Comparison of ENCODE assay signal across 12 cellular contexts in genomic region chr1:210709694-210710093, GRCh38.
A peak's percentile ranks its signal among the peaks of the same experiment; 100 is the strongest.
DNase-seq lines count a peak whose midpoint lies in the region; ATAC-seq and TF ChIP-seq lines count a peak whose summit lies in the region.
"Had no signal": no experiment of that assay in that cellular context is flagged by ENCODE, and none has a peak within 500 bp of the region (broad histone marks: within the 10 kb centered on the region; RNA-seq: fewer than 3 reads in every experiment).

No MANE protein-coding gene starts in this region.

- H3K27me3 Mint-ChIP-seq in HFFc6 (ENCODE audit: insufficient read depth), result peaks cover 2% of the 10 kb centered on the region

- peaks cover 18% of the 10 kb centered on the region; the same call in 1 of the 2 replicates for H3K4me1 Mint-ChIP-seq in HFFc6 (ENCODE audit: low read depth)

- no peaks in the 10 kb centered on the region for H3K9me3 Mint-ChIP-seq in HFFc6

- no peak overlapping the region for H3K4me3 Mint-ChIP-seq in HFFc6

- ATAC-seq in HG03280 (IDR thresholded peaks at IDR 0.05; ENCODE audit: unreplicated experiment) (no peak), GM19397 (IDR thresholded peaks at IDR 0.05; ENCODE audit: unreplicated experiment) (no peak)

- H3K27ac ChIP-seq in epithelial cell of prostate, result no peak overlapping the region
- H3K27ac ChIP-seq: BLaER1 treated with 17β-estradiol and CSF1 and Interleukin-3, amounts not matched to agents 10 nM and 100 nM had no signal

- H3K27ac Mint-ChIP-seq in HFFc6, result no peak overlapping the region

- no peaks in the 10 kb centered on the region for H3K36me3 Mint-ChIP-seq in HFFc6 (ENCODE audit: low read depth)

- DNase-seq in HFFc6 (peak; percentile 24), MV-4-11 (lab: John Stamatoyannopoulos, UW) (peak; percentile 17), epithelial cell of prostate (ENCODE audit: low read depth, low spot score) (peak; percentile 14), renal cortical epithelial cell (ENCODE audit: low read depth) (peak; percentile 72)
- DNase-seq in activated T-cell treated with anti-CD3 and anti-CD28 coated beads, Interleukin-2, amount 50 U/mL, for 48 hours, result no peak
- DNase-seq: Kasumi-1, NCI-H1105 treated with DMSO at 0.1 percent for 48 hours, NCI-H187 treated with DMSO at 0.1 percent for 48 hours, RPMI8226 had no signal

- no peak for TF ChIP-seq CTCF in HFFc6 (IDR thresholded peaks at IDR 0.05)

Comparison
In these comparisons a context has a peak if more than half of its experiments do, and no peak if none do; other contexts are left out.
1. DNase-seq: peak in HFFc6 (single experiment), MV-4-11 (single experiment), epithelial cell of prostate (single experiment) and renal cortical epithelial cell (single experiment); none in activated T-cell treated with anti-CD3 and anti-CD28 coated beads, Interleukin-2, amount 50 U/mL, for 48 hours (0 of 2).